ENCODE assay signal across 2 cellular contexts in the genomic region with DNA sequence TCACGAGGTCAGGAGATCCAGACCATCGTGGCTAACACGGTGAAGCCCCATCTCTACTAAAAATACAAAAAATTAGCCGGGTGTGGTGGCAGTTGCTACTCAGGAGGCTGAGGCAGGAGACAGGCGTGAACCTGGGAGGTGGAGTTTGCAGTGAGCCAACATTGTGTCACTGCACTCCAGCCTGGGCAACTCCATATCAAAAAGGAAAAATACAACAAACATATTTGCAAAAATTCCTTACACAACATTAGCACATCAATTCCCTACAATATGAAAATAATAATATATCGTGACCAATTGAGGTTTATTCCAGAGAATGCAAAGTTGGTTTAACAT.
TF ChIP-seq lines count a peak whose summit lies in the region.

No MANE protein-coding gene starts in this region.

TF ChIP-seq in HCT116, 20 proteins besides CTCF, POLR2A, EP300 and RAD21:
- TF ChIP-seq TCF7L2 (IDR thresholded peaks at IDR 0.05; ENCODE audit: borderline replicate concordance, extremely low read depth, insufficient read depth, insufficient read length), result no peak
- TF ChIP-seq, protein P1, sequence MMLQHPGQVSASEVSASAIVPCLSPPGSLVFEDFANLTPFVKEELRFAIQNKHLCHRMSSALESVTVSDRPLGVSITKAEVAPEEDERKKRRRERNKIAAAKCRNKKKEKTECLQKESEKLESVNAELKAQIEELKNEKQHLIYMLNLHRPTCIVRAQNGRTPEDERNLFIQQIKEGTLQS (IDR thresholded peaks at IDR 0.05), result no peak
TF ChIP-seq in HCT116: peak in this region for 0.

TF ChIP-seq in K562, 482 proteins besides CTCF, POLR2A, EP300 and RAD21:
- TF ChIP-seq PCBP2 (IDR thresholded peaks at IDR 0.05; ENCODE audit: low read depth, low read length, poor library complexity, severe bottlenecking), result no peak
- TF ChIP-seq, protein P2, sequence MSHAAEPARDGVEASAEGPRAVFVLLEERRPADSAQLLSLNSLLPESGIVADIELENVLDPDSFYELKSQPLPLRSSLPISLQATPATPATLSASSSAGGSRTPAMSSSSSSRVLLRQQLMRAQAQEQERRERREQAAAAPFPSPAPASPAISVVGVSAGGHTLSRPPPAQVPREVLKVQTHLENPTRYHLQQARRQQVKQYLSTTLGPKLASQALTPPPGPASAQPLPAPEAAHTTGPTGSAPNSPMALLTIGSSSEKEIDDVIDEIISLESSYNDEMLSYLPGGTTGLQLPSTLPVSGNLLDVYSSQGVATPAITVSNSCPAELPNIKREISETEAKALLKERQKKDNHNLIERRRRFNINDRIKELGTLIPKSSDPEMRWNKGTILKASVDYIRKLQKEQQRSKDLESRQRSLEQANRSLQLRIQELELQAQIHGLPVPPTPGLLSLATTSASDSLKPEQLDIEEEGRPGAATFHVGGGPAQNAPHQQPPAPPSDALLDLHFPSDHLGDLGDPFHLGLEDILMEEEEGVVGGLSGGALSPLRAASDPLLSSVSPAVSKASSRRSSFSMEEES (CRISPR knock-in tag; IDR thresholded peaks at IDR 0.05), result peak; percentile 2; the same call in 1 of the 2 replicates
